Comparison of ENCODE assay signal across 20 cellular contexts in the genomic region with DNA sequence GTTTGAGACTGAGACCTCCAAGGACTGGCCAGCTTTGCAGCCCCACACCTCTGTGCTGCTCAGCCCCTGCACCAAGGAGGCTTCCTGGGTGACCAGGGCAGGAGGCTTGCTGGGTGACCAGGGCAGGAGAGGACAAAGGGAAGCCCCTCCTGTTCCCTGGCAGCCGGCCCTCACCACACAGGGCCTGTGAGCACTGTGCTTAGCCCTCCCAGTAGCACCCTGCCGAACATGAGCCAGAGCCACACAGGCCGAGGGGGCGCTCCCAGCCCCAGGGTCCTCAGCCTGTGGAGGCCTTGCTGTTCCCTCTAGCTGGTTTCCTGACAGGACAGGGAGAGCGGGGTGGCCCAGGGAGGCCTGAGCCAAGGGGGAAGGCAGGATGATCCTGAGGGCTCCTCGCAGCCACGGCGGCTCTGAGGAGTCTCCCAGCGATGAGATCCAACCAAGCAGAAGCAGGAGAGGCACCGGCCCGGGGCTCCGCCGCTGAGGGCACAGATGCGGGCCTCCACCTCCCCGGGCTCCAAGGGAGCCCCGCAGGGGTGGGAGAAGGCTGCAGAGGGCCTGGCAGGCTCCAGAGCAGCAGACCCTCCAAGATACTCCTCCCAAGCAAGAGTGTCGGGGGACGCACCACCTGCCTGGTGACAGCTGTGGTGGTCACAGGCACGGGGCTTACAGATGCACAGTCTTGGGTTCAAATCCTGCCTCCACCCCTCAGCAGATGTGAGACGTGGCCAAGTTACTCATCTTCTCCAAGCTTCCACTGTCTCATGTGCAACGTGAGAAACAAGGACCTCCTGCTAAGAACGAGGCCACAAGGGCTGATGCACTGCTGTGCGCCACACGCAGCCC. TPM values are rescaled to one million over a fixed set of nuclear protein-coding genes. Genes with fewer than 3 reads are reported as not detected.
DNase-seq lines count a peak whose midpoint lies in the region; ATAC-seq, FAIRE-seq and TF ChIP-seq lines count a peak whose summit lies in the region.
"Had no signal": no experiment of that assay in that cellular context is flagged by ENCODE, and none has a peak within 500 bp of the region (broad histone marks: within the 10 kb centered on the region; RNA-seq: fewer than 3 reads in every experiment).

No MANE protein-coding gene starts in this region.

- peak; percentile 5 to 10; a peak in 3 of 6 replicates for ATAC-seq in A549
- no peak for ATAC-seq in T-helper 17 cell
- no peak for ATAC-seq in GM18870 (IDR thresholded peaks at IDR 0.05; ENCODE audit: unreplicated experiment)

- 0 out of 3 replicates have a peak, but pooled peaks cover 3% of the 10 kb centered on the region for H3K4me1 ChIP-seq in A549
- H3K4me1 ChIP-seq in parathyroid adenoma = peaks cover 36% of the 10 kb centered on the region

- H3K36me3 Mint-ChIP-seq in T-helper 17 cell (ENCODE audit: low read depth) = no peaks in the 10 kb centered on the region
- H3K36me3 Mint-ChIP-seq in glutamatergic neuron (ENCODE audit: unreplicated experiment) = peaks cover 5% of the 10 kb centered on the region

- H3K9me3 Mint-ChIP-seq in glutamatergic neuron (ENCODE audit: unreplicated experiment) = peaks cover 13% of the 10 kb centered on the region
- H3K9me3 Mint-ChIP-seq: HFFc6 had no signal

- H3K27ac ChIP-seq in A549 = peak overlapping the region in 1 of 2 experiments; percentile 41; a peak in 1 of 6 replicates
- peak overlapping the region; percentile 79 for H3K27ac ChIP-seq in parathyroid adenoma
- H3K27ac ChIP-seq: KMS-11 had no signal

- no peak for DNase-seq in A549 (ENCODE audit: low read depth in 1 of 2, low spot score in 1 of 2)
- no peak for DNase-seq in T-helper 17 cell
- peak; percentile 19 for DNase-seq in glutamatergic neuron
- DNase-seq in NCI-H69 (lab: John Stamatoyannopoulos, UW) = no peak
- DNase-seq in midbrain (lab: John Stamatoyannopoulos, UW) = no peak
- no peak for DNase-seq in activated CD4-positive, alpha-beta T cell treated with anti-CD3 and anti-CD28 coated beads for 1 hour
- DNase-seq: GF-D8, HFFc6, NCI-H1048, NCI-H1694, NCI-H2227 treated with DMSO at 0.1 percent for 48 hours, NCI-H524, SIG-M5 had no signal

- no peaks in the 10 kb centered on the region for H3K36me3 ChIP-seq in parathyroid adenoma (ENCODE audit: control insufficient read depth, insufficient read depth, low read length)

- FAIRE-seq in A549 (lab: Jason Lieb, UNC) = no peak
- FAIRE-seq: A204.1, GM12892 had no signal

- TF ChIP-seq RAD21 in A549 (conservative IDR thresholded peaks at IDR 0.05 in 1 of 2, IDR thresholded peaks at IDR 0.05 in 1 of 2) = no peak

- H3K27me3 Mint-ChIP-seq in T-helper 17 cell = no peaks in the 10 kb centered on the region
- peaks cover 14% of the 10 kb centered on the region for H3K27me3 Mint-ChIP-seq in glutamatergic neuron (ENCODE audit: unreplicated experiment)

- H3K79me2 ChIP-seq in parathyroid adenoma = no peaks in the 10 kb centered on the region

- no peak for TF ChIP-seq CTCF in A549 (IDR thresholded peaks at IDR 0.05)
- TF ChIP-seq CTCF in glutamatergic neuron (IDR thresholded peaks at IDR 0.05; ENCODE audit: partially characterized antibody, unreplicated experiment) = no peak
- no peak for TF ChIP-seq CTCF in parathyroid adenoma (IDR thresholded peaks at IDR 0.05)

- H3K27ac Mint-ChIP-seq in T-helper 17 cell = peak overlapping the region; percentile 77
- no peak overlapping the region for H3K27ac Mint-ChIP-seq in glutamatergic neuron (ENCODE audit: unreplicated experiment)
- H3K27ac Mint-ChIP-seq: HFFc6 had no signal

- no peak overlapping the region for H3K9ac ChIP-seq in parathyroid adenoma
- H3K9ac ChIP-seq: KMS-11 had no signal

- H3K4me1 Mint-ChIP-seq in T-helper 17 cell (peaks cover 9% of the 10 kb centered on the region), glutamatergic neuron (ENCODE audit: low read depth, unreplicated experiment) (peaks cover 13% of the 10 kb centered on the region)

- H3K27me3 ChIP-seq in parathyroid adenoma (ENCODE audit: control insufficient read depth, insufficient read depth, low read length) = no peaks in the 10 kb centered on the region

- H3K9me3 ChIP-seq in A549 = no peaks in the 10 kb centered on the region
- no peaks in the 10 kb centered on the region for H3K9me3 ChIP-seq in T-helper 17 cell (ENCODE audit: control insufficient read depth, low read length, poor library complexity, severe bottlenecking)
- no peaks in the 10 kb centered on the region for H3K9me3 ChIP-seq in parathyroid adenoma (ENCODE audit: control insufficient read depth, low read length)

- no peak for TF ChIP-seq EP300 in A549 (IDR thresholded peaks at IDR 0.05)

- no peak overlapping the region for H2AFZ ChIP-seq in parathyroid adenoma

- no peak for TF ChIP-seq POLR2A in A549 (IDR thresholded peaks at IDR 0.05; ENCODE audit: low read length)

- POLR2A ChIA-PET in A549 (lab: Yijun Ruan, JAX) = no interaction called here

- CTCF ChIA-PET in A549 (lab: Yijun Ruan, JAX) = interaction anchor here (1.0 to 2.8 kb wide), 2 partner anchors 19 to 62 kb away, joined by 4 to 12 read pairs; no protein-coding TSS in a partner anchor

- H3K4me3 ChIP-seq in A549 (no peak overlapping the region), parathyroid adenoma (ENCODE audit: low read depth, low read length) (no peak overlapping the region)

- WGBS in A549 (ENCODE audit: missing lambda C conversion rate) = 78% methylated on average over 23 of the region's 24 CpGs

- H3K4me3 Mint-ChIP-seq in T-helper 17 cell = no peak overlapping the region
- no peak overlapping the region for H3K4me3 Mint-ChIP-seq in glutamatergic neuron (ENCODE audit: unreplicated experiment)
- H3K4me3 Mint-ChIP-seq: HFFc6 had no signal

- H3K4me2 ChIP-seq in A549 (no peak overlapping the region), parathyroid adenoma (ENCODE audit: low read length) (no peak overlapping the region)
- H3K4me2 ChIP-seq: KMS-11 had no signal

TF ChIP-seq in A549, 52 proteins besides CTCF, POLR2A, EP300 and RAD21:
- TF ChIP-seq HEYL (CRISPR knock-in tag; IDR thresholded peaks at IDR 0.05) (no peak), CHD4 (IDR thresholded peaks at IDR 0.05; ENCODE audit: borderline replicate concordance) (no peak), HDAC2 (IDR thresholded peaks at IDR 0.05) (no peak), KDM5A (IDR thresholded peaks at IDR 0.05) (no peak), ESRRA (IDR thresholded peaks at IDR 0.05; ENCODE audit: borderline replicate concordance, low read length) (no peak), CBX2 (IDR thresholded peaks at IDR 0.05; ENCODE audit: borderline replicate concordance, low read depth) (no peak), FOSB (CRISPR knock-in tag; IDR thresholded peaks at IDR 0.05) (no peak), PHF8 (IDR thresholded peaks at IDR 0.05; ENCODE audit: borderline replicate concordance, low read depth) (no peak)

RNA-seq across cellular contexts. Expression of gene WDR86, which starts 22.5 kb away (rescaled TPM):
- polyA plus RNA-seq in A549 (2011; rRNA removed) = 0.19 and 0.44 TPM in 2 replicates
- 0.12 and 0.13 TPM in 2 replicates for polyA plus RNA-seq in A549 (2012; cell fraction: cytosol; rRNA removed)
- polyA plus RNA-seq in A549 (2012; cell fraction: nucleus; rRNA removed) = 1.1 and 1.3 TPM in 2 replicates
- 0.17 to 0.28 TPM (median 0.18 TPM) in 3 replicates for polyA plus RNA-seq in A549 (2017; fragmentation: RNase III; extraction: RNeasy Plus Mini Kit Qiagen cat#74134 plus additional on column Dnase treatment)
- polyA minus RNA-seq in A549 (2011; rRNA and poly(A)+ RNA removed) = 1.0 and 1.4 TPM in 2 replicates
- total RNA-seq in T-helper 17 cell = 10 to 100 TPM in 1 of 2 donors, 1 to 10 TPM in 1; 9.7 to 24.4 TPM
- total RNA-seq in glutamatergic neuron (ENCODE audit: unreplicated experiment) = 70.5 TPM
- total RNA-seq: H4, HFFc6 had no signal

RNA-seq across cellular contexts. Expression of gene NUB1, which starts 45.8 kb away (rescaled TPM):
- 65.6 and 105 TPM in 2 replicates for polyA plus RNA-seq in A549 (2011; rRNA removed)
- 26.2 and 28.3 TPM in 2 replicates for polyA plus RNA-seq in A549 (2012; cell fraction: cytosol; rRNA removed)
- 34.2 and 37.4 TPM in 2 replicates for polyA plus RNA-seq in A549 (2012; cell fraction: nucleus; rRNA removed)
- 42.5 to 45.1 TPM (median 45.0 TPM) in 3 replicates for polyA plus RNA-seq in A549 (2017; fragmentation: RNase III; extraction: RNeasy Plus Mini Kit Qiagen cat#74134 plus additional on column Dnase treatment)
- 32.4 and 36.7 TPM in 2 replicates for polyA minus RNA-seq in A549 (2011; rRNA and poly(A)+ RNA removed)
- total RNA-seq in T-helper 17 cell = 10 to 100 TPM; 71.9 to 87.2 TPM
- 41.6 TPM for total RNA-seq in glutamatergic neuron (ENCODE audit: unreplicated experiment)

RNA-seq across cellular contexts. Expression of gene CRYGN, which starts 52.6 kb away (rescaled TPM):
- polyA plus RNA-seq in A549 (2011; rRNA removed) (not detected in 2 replicates), A549 (2017; fragmentation: RNase III; extraction: RNeasy Plus Mini Kit Qiagen cat#74134 plus additional on column Dnase treatment) (0.07 TPM in 1 of 3 replicates, not detected in the others)
- polyA plus RNA-seq in A549 (2012; cell fraction: cytosol; rRNA removed) = 0.06 TPM in 1 of 2 replicates, not detected in the other
- 0.11 TPM in 1 of 2 replicates, not detected in the other for polyA plus RNA-seq in A549 (2012; cell fraction: nucleus; rRNA removed)
- 0.15 TPM in 1 of 2 replicates, not detected in the other for polyA minus RNA-seq in A549 (2011; rRNA and poly(A)+ RNA removed)
- total RNA-seq in T-helper 17 cell (under 1 TPM in 1 of 2 donors, not detected in 1; 0.99 TPM), glutamatergic neuron (ENCODE audit: unreplicated experiment) (not detected)
- total RNA-seq: H4, HFFc6, M059J had no signal

Comparison
In these comparisons a context has a peak if more than half of its experiments do, and no peak if none do; other contexts are left out.
1. ATAC-seq: peak in A549 (2 of 2); none in T-helper 17 cell (single experiment) and GM18870 (single experiment).